ENCODE assay signal across 16 cellular contexts in the genomic region with DNA sequence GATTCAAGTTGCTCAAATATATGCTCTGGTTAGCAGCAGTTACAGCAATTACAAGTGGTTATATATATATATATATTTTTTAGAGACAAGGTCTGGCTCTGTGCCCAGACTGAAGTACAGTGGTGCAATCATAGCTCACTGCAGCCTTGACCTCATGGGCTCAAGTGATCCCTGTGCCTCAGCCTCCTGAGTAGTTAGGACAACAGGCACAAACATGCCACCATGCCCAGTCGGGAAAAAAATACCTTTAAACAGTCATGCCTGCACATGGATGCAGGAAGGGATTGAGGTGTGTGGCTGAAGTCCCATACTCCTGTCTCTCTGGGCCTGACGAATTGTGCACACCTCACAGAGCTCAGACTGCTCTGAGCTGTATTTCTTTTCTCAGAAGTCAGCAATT. TPM values are rescaled to one million over a fixed set of nuclear protein-coding genes. Genes with fewer than 3 reads are reported as not detected.
DNase-seq lines count a peak whose midpoint lies in the region; ATAC-seq, FAIRE-seq and TF ChIP-seq lines count a peak whose summit lies in the region.
"Had no signal": no experiment of that assay in that cellular context is flagged by ENCODE, and none has a peak within 500 bp of the region (broad histone marks: within the 10 kb centered on the region; RNA-seq: fewer than 3 reads in every experiment).

No MANE protein-coding gene starts in this region.

- H3K4me3 ChIP-seq in right cardiac atrium (ENCODE audit: low read length) = no peak overlapping the region
- H3K4me3 ChIP-seq in small intestine (ENCODE audit: low read depth in 1 of 2, low read length in 2 of 2) = no peak overlapping the region
- H3K4me3 ChIP-seq in GM23338 = no peak overlapping the region
- H3K4me3 ChIP-seq: ascending aorta, right lobe of liver had no signal

- no peak for TF ChIP-seq CTCF in GM23338 (conservative IDR thresholded peaks at IDR 0.05; ENCODE audit: low read depth in 2 of 2)

- H3K27me3 Mint-ChIP-seq in GM23338 (ENCODE audit: insufficient read depth, low read depth, poor library complexity) = peaks cover 3% of the 10 kb centered on the region
- H3K27me3 Mint-ChIP-seq: activated CD4-positive, alpha-beta T cell treated with anti-CD3 and anti-CD28 coated beads, Interleukin-2, amount 10 ng/mL, durations not matched to agents 24 days and 14 days; effector memory CD8-positive, alpha-beta T cell; stimulated activated naive CD8-positive, alpha-beta T cell treated with anti-CD3 and anti-CD28 coated beads, Interleukin-15, amount 100 ng/mL, for 72 hours had no signal

- intact Hi-C loops in Right ventricle myocardium superior (cut with DNase I) (no loop called here), right cardiac atrium (cut with DNase I) (no loop called here)

- ATAC-seq in Right ventricle myocardium superior (ENCODE audit: poor library complexity) (peak; percentile 43), right cardiac atrium (no peak), esophagus mucosa (peak; percentile 17), GM23338 (no peak)
- ATAC-seq: effector memory CD8-positive, alpha-beta T cell; stimulated activated naive CD8-positive, alpha-beta T cell treated with anti-CD3 and anti-CD28 coated beads, Interleukin-15, amount 100 ng/mL, for 72 hours had no signal

- no peaks in the 10 kb centered on the region for H3K9me3 ChIP-seq in right cardiac atrium (ENCODE audit: control insufficient read depth, low read length)
- H3K9me3 ChIP-seq in small intestine (ENCODE audit: control insufficient read depth, low read depth) = no peaks in the 10 kb centered on the region
- H3K9me3 ChIP-seq: ascending aorta, right lobe of liver had no signal

- no peaks in the 10 kb centered on the region for H3K4me1 Mint-ChIP-seq in GM23338
- H3K4me1 Mint-ChIP-seq: nephron had no signal

- H3K79me2 ChIP-seq in GM23338 (replicated peaks; ENCODE audit: insufficient read depth) = no peaks in the 10 kb centered on the region

- peaks cover 27% of the 10 kb centered on the region for H3K36me3 Mint-ChIP-seq in GM23338 (ENCODE audit: low read depth)

- no peak for DNase-seq in Right ventricle myocardium superior
- no peak for DNase-seq in right cardiac atrium
- peak; percentile 68 for DNase-seq in NCI-H510A (lab: John Stamatoyannopoulos, UW)
- peak; percentile 65 for DNase-seq in small intestine
- DNase-seq in GOT3 (lab: John Stamatoyannopoulos, UW) = no peak
- no peak for DNase-seq in GM23338 (ENCODE audit: low spot score)
- no peak for DNase-seq in dedifferentiated amniotic fluid mesenchymal stem cell (ENCODE audit: extremely low spot score)
- DNase-seq: activated CD4-positive, alpha-beta T cell treated with anti-CD3 and anti-CD28 coated beads, Interleukin-2, amount 10 ng/mL, durations not matched to agents 24 days and 14 days; effector memory CD8-positive, alpha-beta T cell; right lobe of liver; stimulated activated naive CD8-positive, alpha-beta T cell treated with anti-CD3 and anti-CD28 coated beads, Interleukin-15, amount 100 ng/mL, for 72 hours had no signal

- H3K27me3 ChIP-seq in right cardiac atrium (ENCODE audit: control insufficient read depth, insufficient read depth) = no peaks in the 10 kb centered on the region
- H3K27me3 ChIP-seq in small intestine (ENCODE audit: control insufficient read depth in 2 of 2, insufficient read depth in 2 of 2, low read length in 2 of 2) = no peaks in the 10 kb centered on the region
- H3K27me3 ChIP-seq in GM23338 (ENCODE audit: insufficient read depth) = no peaks in the 10 kb centered on the region
- H3K27me3 ChIP-seq: ascending aorta, right lobe of liver had no signal

- no peaks in the 10 kb centered on the region for H3F3A ChIP-seq in GM23338 (replicated peaks; ENCODE audit: low read depth)

- WGBS in right cardiac atrium = 62% methylated on average over 2 of the region's 2 CpGs
- 26 to 67% (median 50%) methylated on average over 2 of the region's 2 CpGs for WGBS in small intestine, 3 donors

- H3K9me3 Mint-ChIP-seq in GM23338 = peaks cover 37% of the 10 kb centered on the region

- H3K27ac ChIP-seq in right cardiac atrium (ENCODE audit: low read length) = no peak overlapping the region
- H3K27ac ChIP-seq in small intestine (ENCODE audit: low read depth in 1 of 2, low read length in 1 of 2) = no peak overlapping the region
- H3K27ac ChIP-seq in GM23338 (ENCODE audit: low read depth) = no peak overlapping the region
- H3K27ac ChIP-seq: ascending aorta, right lobe of liver had no signal

- H2AFZ ChIP-seq in GM23338 = no peak overlapping the region

- no peaks in the 10 kb centered on the region for H4K20me1 ChIP-seq in GM23338 (replicated peaks; ENCODE audit: insufficient read depth)

- no peaks in the 10 kb centered on the region for H3K9me2 ChIP-seq in GM23338 (ENCODE audit: insufficient read depth)

- H3K4me3 Mint-ChIP-seq in GM23338 = no peak overlapping the region
- H3K4me3 Mint-ChIP-seq: activated CD4-positive, alpha-beta T cell treated with anti-CD3 and anti-CD28 coated beads, Interleukin-2, amount 10 ng/mL, durations not matched to agents 24 days and 14 days; activated T-helper 1 cell treated with anti-CD3 and anti-CD28 coated beads, Interleukin-12 subunit alpha, Interleukin-12 subunit beta, Interleukin-2, Interleukin-4 antibody, amounts not matched to agents 30 ng/mL and 10 ng/mL and 1 ng/mL, durations not matched to agents 14 hours and 24 hours and 36 hours; nephron; stimulated activated naive CD8-positive, alpha-beta T cell treated with anti-CD3 and anti-CD28 coated beads, Interleukin-15, amount 100 ng/mL, for 72 hours; T-helper 1 cell treated with Interleukin-12 subunit alpha and Interleukin-12 subunit beta and Interleukin-4 antibody, amounts not matched to agents 30 μg/mL and 1 μg/mL, for 36 hours had no signal

- H3K4me1 ChIP-seq in right cardiac atrium (ENCODE audit: control insufficient read depth, insufficient read depth, low read length) (no peaks in the 10 kb centered on the region), small intestine (ENCODE audit: control insufficient read depth in 2 of 2, insufficient read depth in 1 of 2, low read depth in 1 of 2, low read length in 1 of 2) (no peaks in the 10 kb centered on the region), GM23338 (ENCODE audit: insufficient read depth) (no peaks in the 10 kb centered on the region)
- H3K4me1 ChIP-seq: ascending aorta, right lobe of liver had no signal

- no peak overlapping the region for H3K4me2 ChIP-seq in GM23338

- no peak overlapping the region for H3K27ac Mint-ChIP-seq in GM23338
- H3K27ac Mint-ChIP-seq: activated CD4-positive, alpha-beta T cell treated with anti-CD3 and anti-CD28 coated beads, Interleukin-2, amount 10 ng/mL, durations not matched to agents 24 days and 14 days; activated T-helper 1 cell treated with anti-CD3 and anti-CD28 coated beads, Interleukin-12 subunit alpha, Interleukin-12 subunit beta, Interleukin-2, Interleukin-4 antibody, amounts not matched to agents 30 ng/mL and 10 ng/mL and 1 ng/mL, durations not matched to agents 14 hours and 24 hours and 36 hours; effector memory CD8-positive, alpha-beta T cell; stimulated activated naive CD8-positive, alpha-beta T cell treated with anti-CD3 and anti-CD28 coated beads, Interleukin-15, amount 100 ng/mL, for 72 hours; T-helper 1 cell treated with Interleukin-12 subunit alpha and Interleukin-12 subunit beta and Interleukin-4 antibody, amounts not matched to agents 30 μg/mL and 1 μg/mL, for 36 hours had no signal

- no peak for FAIRE-seq in small intestine (lab: Jason Lieb, UNC)

- H3K36me3 ChIP-seq in small intestine (ENCODE audit: control insufficient read depth in 2 of 2, insufficient read depth in 2 of 2, low read length in 2 of 2) = no peaks in the 10 kb centered on the region
- no peaks in the 10 kb centered on the region; the same call in 1 of the 2 replicates for H3K36me3 ChIP-seq in GM23338 (ENCODE audit: insufficient read depth)
- H3K36me3 ChIP-seq: ascending aorta, right lobe of liver had no signal

TF ChIP-seq in GM23338, 12 proteins besides CTCF, POLR2A, EP300 and RAD21 (continues in another document):
- no peak for TF ChIP-seq JUNB (IDR thresholded peaks at IDR 0.05; ENCODE audit: unreplicated experiment)
- TF ChIP-seq POLR2AphosphoS5 (IDR thresholded peaks at IDR 0.05; ENCODE audit: low read depth) = no peak

RNA-seq across cellular contexts. Expression of a gene that starts 19.6 kb away (rescaled TPM):
- total RNA-seq in Right ventricle myocardium superior (0.40 TPM), right cardiac atrium (under 1 TPM; 0.35 to 0.77 (median 0.57) TPM), esophagus mucosa (0.12 TPM)
- polyA plus RNA-seq in right cardiac atrium (0.16 TPM), small intestine (under 1 TPM in 2 of 3 donors, not detected in 1; under 0.01 to 0.10 TPM), GM23338 (2016; fragmentation: Nextera tagmentation; extraction: Ambion mirVana) (0.99 and 1.1 TPM in 2 replicates)
- total RNA-seq in GM23338 (2014; rRNA removed; shearing (Covaris generic)) = 0.27 and 0.35 TPM in 2 replicates
- total RNA-seq: activated CD4-positive, alpha-beta T cell treated with anti-CD3 and anti-CD28 coated beads, Interleukin-2, amount 10 ng/mL, durations not matched to agents 24 days and 14 days; activated T-helper 1 cell treated with anti-CD3 and anti-CD28 coated beads, Interleukin-12 subunit alpha, Interleukin-12 subunit beta, Interleukin-2, Interleukin-4 antibody, amounts not matched to agents 30 ng/mL and 10 ng/mL and 1 ng/mL, durations not matched to agents 14 hours and 24 hours and 36 hours had no signal

Comparison
In these comparisons a context has a peak if more than half of its experiments do, and no peak if none do; other contexts are left out.
1. ATAC-seq: peak in Right ventricle myocardium superior (single experiment) and esophagus mucosa (single experiment); none in right cardiac atrium (0 of 2) and GM23338 (single experiment).
2. DNase-seq: peak in NCI-H510A (single experiment) and small intestine (single experiment); none in Right ventricle myocardium superior (single experiment), right cardiac atrium (0 of 3), GOT3 (single experiment), GM23338 (single experiment) and dedifferentiated amniotic fluid mesenchymal stem cell (single experiment).